ENCODE assay signal across 17 cellular contexts in genomic region chr3:48423883-48424695, GRCh38. TPM values are rescaled to one million over a fixed set of nuclear protein-coding genes. Genes with fewer than 3 reads are reported as not detected.
DNase-seq lines count a peak whose midpoint lies in the region; ATAC-seq and TF ChIP-seq lines count a peak whose summit lies in the region.
"Had no signal": no experiment of that assay in that cellular context is flagged by ENCODE, and none has a peak within 500 bp of the region (broad histone marks: within the 10 kb centered on the region; RNA-seq: fewer than 3 reads in every experiment).

No MANE protein-coding gene starts in this region.

- WGBS in mammary epithelial cell (ENCODE audit: low coverage, missing lambda C conversion rate), result 65% methylated on average over 18 of the region's 27 CpGs

- H3K9ac ChIP-seq in Loucy (ENCODE audit: low read depth, low read length, poor library complexity, severe bottlenecking) (no peak overlapping the region), mammary epithelial cell (ENCODE audit: insufficient read depth, low read length) (no peak overlapping the region)

- H3K36me3 ChIP-seq in Loucy (ENCODE audit: insufficient read depth, low read length) (peaks cover 12% of the 10 kb centered on the region; the same call in 1 of the 2 replicates), mammary epithelial cell (ENCODE audit: insufficient read depth, low read length) (peaks cover under 1% of the 10 kb centered on the region)
- H3K36me3 ChIP-seq: cardiac muscle cell had no signal

- H3K4me3 ChIP-seq in Loucy (ENCODE audit: low read length, poor library complexity, severe bottlenecking) (no peak overlapping the region), mammary epithelial cell (replicated peaks in 1 of 3; ENCODE audit: insufficient read depth in 1 of 3, low read depth in 2 of 3, low read length in 3 of 3) (no peak overlapping the region)
- H3K4me3 ChIP-seq: cardiac muscle cell had no signal

- no peak overlapping the region for H3K27ac ChIP-seq in mammary epithelial cell (ENCODE audit: insufficient read depth, low read depth, low read length)
- H3K27ac ChIP-seq in temporal lobe (ENCODE audit: low read depth, low read length), result peak overlapping the region; percentile 100
- H3K27ac ChIP-seq: C4-2B had no signal

- no peaks in the 10 kb centered on the region for H3F3A ChIP-seq in Loucy (ENCODE audit: low read depth)

- ATAC-seq in HG03457 (IDR thresholded peaks at IDR 0.05; ENCODE audit: unreplicated experiment) (no peak), GM21390 (IDR thresholded peaks at IDR 0.05; ENCODE audit: unreplicated experiment) (no peak)
- ATAC-seq: activated naive CD4-positive, alpha-beta T cell treated with anti-CD3 and anti-CD28 coated beads, Interleukin-2, amount 50 U/mL, for 72 hours; natural killer cell treated with Interleukin-12 subunit alpha and Interleukin-12 subunit beta and Interleukin-15 and Interleukin-18, amount 100 ng/mL, for 72 hours had no signal

- H3K4me1 ChIP-seq in Loucy (ENCODE audit: insufficient read depth, low read length, poor library complexity, severe bottlenecking), result peaks cover 38% of the 10 kb centered on the region
- peaks cover 64% of the 10 kb centered on the region for H3K4me1 ChIP-seq in mammary epithelial cell (ENCODE audit: insufficient read depth, low read length)

- TSS peak; percentile 31 for BruUV-seq in mammary epithelial cell (replicated peaks; lab: Mats Ljungman, UMichigan)

- peaks cover 74% of the 10 kb centered on the region for H3K79me2 ChIP-seq in Loucy (ENCODE audit: insufficient read depth, low read length)
- peaks cover 100% of the 10 kb centered on the region for H3K79me2 ChIP-seq in mammary epithelial cell (ENCODE audit: insufficient read depth, low read length)

- H3K27me3 ChIP-seq in Loucy (ENCODE audit: insufficient read depth, low read length, poor library complexity, severe bottlenecking) (no peaks in the 10 kb centered on the region), mammary epithelial cell (ENCODE audit: insufficient read depth, low read length) (no peaks in the 10 kb centered on the region)
- H3K27me3 ChIP-seq: cardiac muscle cell had no signal

- H3K9me2 ChIP-seq in Loucy (replicated peaks; ENCODE audit: low read depth, low read length), result no peaks in the 10 kb centered on the region

- in situ Hi-C loops in mammary epithelial cell (cut with MboI; ENCODE audit: low sequenced_read_pairs in 2 of 2), result no loop called here

- no peak for DNase-seq in mammary epithelial cell
- peak; percentile 27 for DNase-seq in midbrain (lab: John Stamatoyannopoulos, UW)
- no peak for DNase-seq in retina
- DNase-seq: activated CD4-positive, alpha-beta T cell treated with anti-CD3 and anti-CD28 coated beads, Interleukin-2, amount 50 U/mL, for 4 hours; activated T-cell treated with anti-CD3 and anti-CD28 coated beads, Interleukin-2, amount 50 U/mL, for 24 hours; DMS153; stimulated activated CD4-positive, alpha-beta T cell treated with anti-CD3 and anti-CD28 coated beads, Interleukin-2, amount 100 ng/mL, for 24 hours had no signal

- no peak overlapping the region for H2AFZ ChIP-seq in Loucy (ENCODE audit: low read length)
- H2AFZ ChIP-seq in mammary epithelial cell (ENCODE audit: low read depth, low read length), result no peak overlapping the region

- dilution Hi-C loops in mammary epithelial cell (cut with HindIII; ENCODE audit: low sequenced_read_pairs), result no loop called here

- H4K20me1 ChIP-seq in Loucy (ENCODE audit: insufficient read depth, low read length, poor library complexity, severe bottlenecking), result peaks cover 30% of the 10 kb centered on the region
- peaks cover 2% of the 10 kb centered on the region for H4K20me1 ChIP-seq in mammary epithelial cell (ENCODE audit: insufficient read depth, low read length)

- no peak for TF ChIP-seq CTCF in Loucy (conservative IDR thresholded peaks at IDR 0.05; ENCODE audit: low read length)
- no peak for TF ChIP-seq CTCF in mammary epithelial cell (conservative IDR thresholded peaks at IDR 0.05 in 1 of 2, IDR thresholded peaks at IDR 0.05 in 1 of 2; ENCODE audit: extremely low read depth in 1 of 2, insufficient read depth in 1 of 2, low read depth in 1 of 2, low read length in 2 of 2)

- intact Hi-C loops in mammary epithelial cell (cut with micrococcal nuclease), result no loop called here

- H3K4me2 ChIP-seq in Loucy (ENCODE audit: low read depth, low read length, poor library complexity, severe bottlenecking) (peak overlapping the region; percentile 96), mammary epithelial cell (ENCODE audit: insufficient read depth, low read depth, low read length) (peak overlapping the region; percentile 4)

- no peaks in the 10 kb centered on the region for H3K9me3 ChIP-seq in Loucy (ENCODE audit: insufficient read depth, low read depth, low read length)
- no peaks in the 10 kb centered on the region for H3K9me3 ChIP-seq in mammary epithelial cell (replicated peaks; ENCODE audit: insufficient read depth, low read length)
- H3K9me3 ChIP-seq: thoracic aorta had no signal

- CTCF ChIA-PET in mammary epithelial cell (lab: Charles Lee; ENCODE audit: low non-redundant PET), result no interaction called here

RNA-seq across cellular contexts. Expression of gene PLXNB1, which starts 5.8 kb away (rescaled TPM):
- total RNA-seq in mammary epithelial cell (100 to 1,000 TPM; 163 to 195 TPM), temporal lobe (50.9 TPM)
- 100 TPM for polyA plus RNA-seq in mammary epithelial cell
- 205 TPM for polyA minus RNA-seq in mammary epithelial cell

RNA-seq across cellular contexts. Expression of gene CCDC51, which starts 15.8 kb away (rescaled TPM):
- total RNA-seq in mammary epithelial cell, result 10 to 100 TPM; 25.6 to 27.3 TPM
- polyA plus RNA-seq in mammary epithelial cell, result 46.3 TPM
- 13.6 TPM for polyA minus RNA-seq in mammary epithelial cell
- 7.4 TPM for total RNA-seq in temporal lobe

RNA-seq across cellular contexts. Expression of gene TMA7, which starts 16.0 kb away (rescaled TPM):
- total RNA-seq in mammary epithelial cell, result 100 to 1,000 TPM in 1 of 2 donors, 10 to 100 TPM in 1; 80.5 to 270 TPM
- 224 TPM for polyA plus RNA-seq in mammary epithelial cell
- polyA minus RNA-seq in mammary epithelial cell, result 32.7 TPM
- total RNA-seq in temporal lobe, result 120 TPM

RNA-seq across cellular contexts. Expression of gene ATRIP, which starts 22.4 kb away (rescaled TPM):
- total RNA-seq in mammary epithelial cell, result 10 to 100 TPM in 1 of 2 donors, 1 to 10 TPM in 1; 7.2 to 13.2 TPM
- 11.7 TPM for polyA plus RNA-seq in mammary epithelial cell
- 10.1 TPM for polyA minus RNA-seq in mammary epithelial cell
- 4.7 TPM for total RNA-seq in temporal lobe

RNA-seq across cellular contexts. Expression of gene FBXW12, which starts 52.1 kb away (rescaled TPM):
- total RNA-seq in mammary epithelial cell, result not detected
- not detected for polyA plus RNA-seq in mammary epithelial cell
- not detected for polyA minus RNA-seq in mammary epithelial cell
- total RNA-seq in temporal lobe, result 1.5 TPM
- total RNA-seq: activated naive CD4-positive, alpha-beta T cell treated with anti-CD3 and anti-CD28 coated beads, Interleukin-2, amount 50 U/mL, for 72 hours; lower leg skin; natural killer cell treated with Interleukin-12 subunit alpha and Interleukin-12 subunit beta and Interleukin-15 and Interleukin-18, amount 100 ng/mL, for 72 hours; thoracic aorta had no signal
